Comparison of ENCODE assay signal across 26 cellular contexts in genomic region chr1:228554107-228554506, GRCh38.
"Had no signal": no experiment of that assay in that cellular context is flagged by ENCODE, and none has a peak within 500 bp of the region (broad histone marks: within the 10 kb centered on the region; RNA-seq: fewer than 3 reads in every experiment).

No MANE protein-coding gene starts in this region.

- H3K27ac Mint-ChIP-seq: activated B cell treated with CpG ODN at 0.5 μM for 24 hours; activated CD4-positive, alpha-beta memory T cell treated with anti-CD3 and anti-CD28 coated beads for 36 hours; activated naive CD8-positive, alpha-beta T cell treated with anti-CD3 and anti-CD28 coated beads for 36 hours; activated T-cell treated with anti-CD3 and anti-CD28 coated beads, Interleukin-2, amount 50 U/mL, for 72 hours; activated T-helper 17 cell treated with anti-CD3 and anti-CD28 coated beads, Interleukin-2, amount 50 U/mL, for 72 hours had no signal

- H3K9me3 Mint-ChIP-seq: activated T-helper 17 cell treated with anti-CD3 and anti-CD28 coated beads, Interleukin-2, amount 50 U/mL, for 72 hours had no signal

- H3K4me3 Mint-ChIP-seq: activated B cell treated with CpG ODN at 0.5 μM for 24 hours; activated CD4-positive, alpha-beta memory T cell treated with anti-CD3 and anti-CD28 coated beads for 36 hours; activated naive CD8-positive, alpha-beta T cell treated with anti-CD3 and anti-CD28 coated beads for 36 hours; activated T-cell treated with anti-CD3 and anti-CD28 coated beads, Interleukin-2, amount 50 U/mL, for 72 hours; activated T-helper 17 cell treated with anti-CD3 and anti-CD28 coated beads, Interleukin-2, amount 50 U/mL, for 72 hours had no signal

- H3K36me3 Mint-ChIP-seq: activated CD4-positive, alpha-beta memory T cell treated with anti-CD3 and anti-CD28 coated beads for 36 hours; activated naive CD8-positive, alpha-beta T cell treated with anti-CD3 and anti-CD28 coated beads for 36 hours had no signal

- DNase-seq: activated B cell treated with CpG ODN at 0.5 μM for 24 hours; activated CD4-positive, alpha-beta memory T cell treated with anti-CD3 and anti-CD28 coated beads for 36 hours; activated CD4-positive, alpha-beta T cell treated with anti-CD3 and anti-CD28 coated beads for 4 hours; activated CD4-positive, alpha-beta T cell treated with anti-CD3 and anti-CD28 coated beads, Interleukin-2, amount 50 U/mL, for 1 hour; activated CD4-positive, CD25-positive, alpha-beta regulatory T cell treated with anti-CD3 and anti-CD28 coated beads, Interleukin-2, amount 50 U/mL, for 72 hours; activated CD8-positive, alpha-beta memory T cell treated with anti-CD3 and anti-CD28 coated beads, Interleukin-2, amount 50 U/mL, for 4 hours; activated effector memory CD4-positive, alpha-beta T cell treated with anti-CD3 and anti-CD28 coated beads, Interleukin-2, amount 50 U/mL, for 16 hours; activated naive CD4-positive, alpha-beta T cell; activated naive CD4-positive, alpha-beta T cell treated with anti-CD3 and anti-CD28 coated beads, Interleukin-2, amount 50 U/mL, for 16 hours; activated naive CD8-positive, alpha-beta T cell treated with anti-CD3 and anti-CD28 coated beads for 36 hours; activated T-cell treated with anti-CD3 and anti-CD28 coated beads, Interleukin-2, amount 50 U/mL, for 1 hour; activated T-cell treated with anti-CD3 and anti-CD28 coated beads, Interleukin-2, amount 50 U/mL, for 72 hours; amniotic stem cell; aorta; NCI-H1105; NCI-H1417 treated with DMSO at 0.1 percent for 48 hours; NCI-H187 treated with DMSO at 0.1 percent for 48 hours; NCI-H2081; NCI-H345; NCI-H524 treated with DMSO at 0.1 percent for 48 hours; SIG-M5; T-helper 1 cell; T-helper 2 cell; T-helper 9 cell had no signal

- ATAC-seq: activated T-cell treated with anti-CD3 and anti-CD28 coated beads, Interleukin-2, amount 50 U/mL, for 72 hours; activated T-helper 17 cell treated with anti-CD3 and anti-CD28 coated beads, Interleukin-2, amount 50 U/mL, for 72 hours; Right ventricle myocardium inferior had no signal

- H3K27me3 Mint-ChIP-seq: activated B cell treated with CpG ODN at 0.5 μM for 24 hours; activated CD4-positive, alpha-beta memory T cell treated with anti-CD3 and anti-CD28 coated beads for 36 hours; activated naive CD8-positive, alpha-beta T cell treated with anti-CD3 and anti-CD28 coated beads for 36 hours; activated T-helper 17 cell treated with anti-CD3 and anti-CD28 coated beads, Interleukin-2, amount 50 U/mL, for 72 hours had no signal

- H3K4me1 Mint-ChIP-seq: activated B cell treated with CpG ODN at 0.5 μM for 24 hours; activated naive CD8-positive, alpha-beta T cell treated with anti-CD3 and anti-CD28 coated beads for 36 hours; activated T-helper 17 cell treated with anti-CD3 and anti-CD28 coated beads, Interleukin-2, amount 50 U/mL, for 72 hours had no signal
